ENCODE assay signal across 2 cellular contexts in genomic region chr5:139982975-139983240, GRCh38.
TF ChIP-seq lines count a peak whose summit lies in the region.

No MANE protein-coding gene starts in this region.

TF ChIP-seq in GM23338, 12 proteins besides CTCF, POLR2A, EP300 and RAD21 (continued from another document):
- TF ChIP-seq ZNF462 (CRISPR knock-in tag; IDR thresholded peaks at IDR 0.05) (no peak), POLR2AphosphoS5 (IDR thresholded peaks at IDR 0.05; ENCODE audit: low read depth) (no peak), EZH2 (IDR thresholded peaks at IDR 0.05; ENCODE audit: low read depth, unreplicated experiment) (no peak), ZNF114 (CRISPR knock-in tag; IDR thresholded peaks at IDR 0.05) (no peak), CREB1 (CRISPR knock-in tag; IDR thresholded peaks at IDR 0.05; ENCODE audit: low read depth) (no peak), REST (IDR thresholded peaks at IDR 0.05; ENCODE audit: unreplicated experiment) (no peak)

TF ChIP-seq in SK-N-SH, 30 proteins besides CTCF, POLR2A, EP300 and RAD21 (continued from another document):
- no peak for TF ChIP-seq PBX3 (IDR thresholded peaks at IDR 0.05)
- TF ChIP-seq EZH2phosphoT487 (IDR thresholded peaks at IDR 0.05; ENCODE audit: borderline replicate concordance, low read depth): no peak
- TF ChIP-seq GATA2 (CRISPR knock-in tag; IDR thresholded peaks at IDR 0.05): no peak
- no peak for TF ChIP-seq TCF12 (IDR thresholded peaks at IDR 0.05)
- TF ChIP-seq, protein P1, sequence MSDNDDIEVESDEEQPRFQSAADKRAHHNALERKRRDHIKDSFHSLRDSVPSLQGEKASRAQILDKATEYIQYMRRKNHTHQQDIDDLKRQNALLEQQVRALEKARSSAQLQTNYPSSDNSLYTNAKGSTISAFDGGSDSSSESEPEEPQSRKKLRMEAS (IDR thresholded peaks at IDR 0.05; ENCODE audit: low read depth): no peak
- TF ChIP-seq YY1 (IDR thresholded peaks at IDR 0.05; ENCODE audit: low read depth): no peak
- TF ChIP-seq ZBTB33 (IDR thresholded peaks at IDR 0.05; ENCODE audit: borderline replicate concordance, low read depth): no peak
- TF ChIP-seq RXRA (IDR thresholded peaks at IDR 0.05; ENCODE audit: borderline replicate concordance, low read depth): no peak
- TF ChIP-seq, protein P2, sequence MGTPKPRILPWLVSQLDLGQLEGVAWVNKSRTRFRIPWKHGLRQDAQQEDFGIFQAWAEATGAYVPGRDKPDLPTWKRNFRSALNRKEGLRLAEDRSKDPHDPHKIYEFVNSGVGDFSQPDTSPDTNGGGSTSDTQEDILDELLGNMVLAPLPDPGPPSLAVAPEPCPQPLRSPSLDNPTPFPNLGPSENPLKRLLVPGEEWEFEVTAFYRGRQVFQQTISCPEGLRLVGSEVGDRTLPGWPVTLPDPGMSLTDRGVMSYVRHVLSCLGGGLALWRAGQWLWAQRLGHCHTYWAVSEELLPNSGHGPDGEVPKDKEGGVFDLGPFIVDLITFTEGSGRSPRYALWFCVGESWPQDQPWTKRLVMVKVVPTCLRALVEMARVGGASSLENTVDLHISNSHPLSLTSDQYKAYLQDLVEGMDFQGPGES (IDR thresholded peaks at IDR 0.05; ENCODE audit: low read depth, low read length): no peak
- no peak for TF ChIP-seq CHD2 (IDR thresholded peaks at IDR 0.05; ENCODE audit: low read length, partially characterized antibody)
- no peak for TF ChIP-seq FOXJ3 (CRISPR knock-in tag; IDR thresholded peaks at IDR 0.05)
